ENCODE assay signal across 8 cellular contexts in the genomic region with DNA sequence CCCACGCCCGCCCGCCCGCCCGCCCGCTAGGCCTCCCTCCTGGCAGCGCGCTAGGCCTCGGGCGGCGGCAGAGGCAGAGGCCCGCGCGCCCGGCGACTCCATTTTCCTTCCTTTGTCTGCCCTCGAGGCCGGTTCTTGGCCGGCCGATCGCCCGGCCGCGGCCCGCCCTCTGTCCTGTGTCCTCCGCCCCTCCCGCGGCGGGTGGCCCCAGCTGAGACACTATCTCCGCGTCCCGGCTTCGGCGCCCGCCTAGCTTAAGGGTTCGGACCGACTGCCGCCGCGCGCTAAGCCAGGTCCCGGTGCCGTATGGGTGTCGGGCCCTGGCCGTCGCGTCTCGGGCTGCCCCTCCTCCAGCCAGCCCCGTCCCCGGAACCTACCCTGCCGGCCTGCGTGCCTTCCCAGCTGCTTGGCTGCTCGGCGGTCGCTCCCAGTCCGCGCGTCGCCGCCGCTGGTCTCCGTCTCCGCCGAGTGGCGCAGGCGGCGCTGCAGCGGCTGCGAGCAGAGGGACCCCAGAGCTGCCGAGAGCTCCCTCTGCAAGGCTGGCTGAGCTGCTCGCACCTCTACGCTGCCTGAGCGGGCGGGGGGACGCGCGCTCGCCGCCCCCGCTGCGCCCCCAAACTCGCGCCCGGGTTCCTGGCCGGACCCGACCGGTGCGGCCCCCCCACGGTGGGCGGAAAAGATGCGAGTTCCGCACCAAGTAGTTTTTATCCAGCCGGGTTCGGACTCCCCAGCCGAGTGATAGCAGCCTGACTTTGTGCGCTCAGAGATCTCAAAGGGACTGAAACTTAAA. TPM values are rescaled to one million over a fixed set of nuclear protein-coding genes. Genes with fewer than 3 reads are reported as not detected.
DNase-seq lines count a peak whose midpoint lies in the region; ATAC-seq and TF ChIP-seq lines count a peak whose summit lies in the region.

No MANE protein-coding gene starts in this region.

- H3K4me1 Mint-ChIP-seq in T-helper 17 cell = peaks cover 36% of the 10 kb centered on the region

- no peaks in the 10 kb centered on the region for H3K27me3 ChIP-seq in HL-60 (ENCODE audit: insufficient read depth, poor library complexity, severe bottlenecking)

- H3K27me3 Mint-ChIP-seq in T-helper 17 cell = no peaks in the 10 kb centered on the region

- ATAC-seq in GM19455 (IDR thresholded peaks at IDR 0.05; ENCODE audit: unreplicated experiment) (peak; percentile 18), T-helper 17 cell (peak; percentile 15)

- H3K27ac Mint-ChIP-seq in T-helper 17 cell = peak overlapping the region; percentile 91

- no peaks in the 10 kb centered on the region for H3K9me3 ChIP-seq in T-helper 17 cell (ENCODE audit: control insufficient read depth, low read length, poor library complexity, severe bottlenecking)

- H3K4me3 ChIP-seq in HL-60 (replicated peaks; ENCODE audit: insufficient read depth, low read length) (peak overlapping the region; percentile 56), iPS-11a (ENCODE audit: low read depth, low read length) (peak overlapping the region; percentile 86), skeletal muscle cell (ENCODE audit: low read depth, low read length) (peak overlapping the region; percentile 87)

- DNase-seq in D341Med (ENCODE audit: low spot score) (peak; percentile 74), HL-60 (ENCODE audit: low read depth in 1 of 2, low spot score in 1 of 2) (peak; percentile 56 to 58), T-helper 17 cell (peak; percentile 50 to 53 (median 53)), astrocyte of the hippocampus (ENCODE audit: low read depth, low spot score) (peak; percentile 86), skeletal muscle cell (ENCODE audit: low read depth) (no peak), NCI-H510A (lab: John Stamatoyannopoulos, UW) (no peak)

- peak overlapping the region; percentile 90 for H3K4me3 Mint-ChIP-seq in T-helper 17 cell

- peaks cover 2% of the 10 kb centered on the region for H3K36me3 Mint-ChIP-seq in T-helper 17 cell (ENCODE audit: low read depth)

- no peak for TF ChIP-seq CTCF in HL-60 (IDR thresholded peaks at IDR 0.05; ENCODE audit: insufficient read depth, low read length)

- peak overlapping the region; percentile 99 for H3K27ac ChIP-seq in HL-60 (replicated peaks)

RNA-seq across cellular contexts. Expression of a gene that starts 0.8 kb away (rescaled TPM):
- 10 to 100 TPM; 48.5 to 57.8 TPM for total RNA-seq in T-helper 17 cell

RNA-seq across cellular contexts. Expression of a gene that starts 34.5 kb away (rescaled TPM):
- 10 to 100 TPM; 46.5 to 66.0 TPM for total RNA-seq in T-helper 17 cell

Comparison
In these comparisons a context has a peak if more than half of its experiments do, and no peak if none do; other contexts are left out.
1. DNase-seq: peak in D341Med (single experiment), HL-60 (2 of 2), T-helper 17 cell (3 of 3) and astrocyte of the hippocampus (single experiment); none in skeletal muscle cell (single experiment) and NCI-H510A (single experiment).
2. Peak in every context shown above with its lines, with median percentiles within 50 percentile points of each other: H3K4me3 ChIP-seq.